Comparison of ENCODE assay signal across 8 cellular contexts in the genomic region with DNA sequence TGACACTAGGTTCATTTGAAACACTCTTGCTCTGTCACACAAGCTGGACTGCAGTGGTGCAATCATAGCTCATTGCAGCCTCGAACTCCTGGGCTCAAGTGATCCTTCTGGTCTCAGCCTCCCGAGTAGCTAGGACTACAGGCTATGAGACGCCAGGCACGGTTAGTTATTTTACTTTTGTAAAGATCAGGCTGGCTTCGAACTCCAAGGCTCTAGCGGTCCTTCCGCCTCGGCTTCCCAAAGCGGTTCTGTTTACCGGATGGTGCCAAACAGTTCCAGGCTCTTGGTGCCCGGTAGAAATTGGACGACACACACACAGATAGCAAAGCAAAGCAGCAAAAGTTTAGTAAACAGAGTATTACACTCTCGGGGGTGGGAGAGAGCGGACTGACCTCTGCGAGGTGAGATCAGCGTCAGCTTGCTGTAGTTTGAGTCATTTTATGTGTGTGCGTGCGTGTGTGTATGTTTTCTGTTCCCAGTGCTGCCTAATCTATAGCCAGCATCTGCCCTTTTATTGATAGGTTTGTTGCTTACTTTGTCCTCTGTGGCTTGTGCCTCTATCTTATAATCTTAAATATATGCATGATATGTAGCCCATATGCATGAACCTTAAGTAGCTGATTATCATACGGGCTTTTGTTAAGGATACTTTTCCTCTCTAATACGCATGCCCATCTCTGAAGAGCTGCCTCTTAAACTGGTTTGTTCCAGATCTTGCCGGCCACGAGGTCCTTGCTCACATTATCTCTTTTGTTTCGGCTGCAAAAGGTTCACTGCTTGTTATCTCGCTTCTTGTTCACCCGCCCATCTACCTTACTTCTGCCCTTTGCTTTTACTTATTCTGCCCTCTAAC.
A peak's percentile ranks its signal among the peaks of the same experiment; 100 is the strongest.
DNase-seq lines count a peak whose midpoint lies in the region; TF ChIP-seq lines count a peak whose summit lies in the region.

No MANE protein-coding gene starts in this region.

- TF ChIP-seq POLR2A in sigmoid colon (IDR thresholded peaks at IDR 0.05), result peak in 1 of 2 donors; percentile 41

- in situ Hi-C loops in astrocyte of the spinal cord (cut with HindIII; ENCODE audit: low sequenced_read_pairs), result no loop called here

- intact Hi-C loops in sigmoid colon (cut with DNase I), result loop anchor here (2.0 to 10.0 kb wide), 3 partner anchors 26 to 1812 kb away; a partner anchor contains a TSS

- H3K4me1 ChIP-seq in iPS DF 6.9 (ENCODE audit: control insufficient read depth, insufficient read depth, low read length) (no peaks in the 10 kb centered on the region), sigmoid colon (peaks cover 0 to 37% (median 17%) of the 10 kb centered on the region in 4 donors)

- WGBS in iPS DF 6.9 (ENCODE audit: insufficient coverage, insufficient read length), result no CpG with 5 or more reads among the region's 25 CpGs
- WGBS in sigmoid colon, 2 donors, result 0% methylated on average over 25 of the region's 25 CpGs

- peak overlapping the region; percentile 84 for H3K4me3 ChIP-seq in HFF-Myc (replicated peaks; ENCODE audit: low read depth, low read length)
- peak overlapping the region; percentile 83 for H3K4me3 ChIP-seq in astrocyte of the spinal cord (ENCODE audit: low read depth, low read length)
- peak overlapping the region; percentile 54; the same call in 1 of the 2 replicates for H3K4me3 ChIP-seq in iPS DF 6.9 (ENCODE audit: low read length)
- H3K4me3 ChIP-seq in sigmoid colon, result peak overlapping the region; percentile 48 to 75 (median 65)

- no peak overlapping the region for H3K27ac ChIP-seq in iPS DF 6.9 (ENCODE audit: low read length)
- peak overlapping the region; percentile 87 to 97 (median 94) for H3K27ac ChIP-seq in sigmoid colon

- DNase-seq in GDM1 (lab: John Stamatoyannopoulos, UW), result peak; percentile 77
- peak; percentile 78 for DNase-seq in HFF-Myc (ENCODE audit: extremely low read depth, low read depth)
- peak; percentile 93 for DNase-seq in NCI-H1436 treated with DMSO at 0.1 percent for 48 hours (lab: John Stamatoyannopoulos, UW)
- DNase-seq in SW 1271 (lab: John Stamatoyannopoulos, UW), result peak; percentile 51 to 88
- peak; percentile 91 for DNase-seq in astrocyte of the spinal cord (ENCODE audit: low read depth, low spot score)
- DNase-seq in iPS DF 6.9 (ENCODE audit: low read depth, low spot score), result no peak
- DNase-seq in sigmoid colon, result peak; percentile 72
- no peak for DNase-seq in epidermal melanocyte (ENCODE audit: insufficient read length, low spot score)

- TF ChIP-seq EP300 in sigmoid colon (IDR thresholded peaks at IDR 0.05), result no peak

- no peaks in the 10 kb centered on the region for H3K36me3 ChIP-seq in iPS DF 6.9 (ENCODE audit: control insufficient read depth, insufficient read depth, low read length)
- H3K36me3 ChIP-seq in sigmoid colon, result no peaks in the 10 kb centered on the region

- H3K9me3 ChIP-seq in iPS DF 6.9 (ENCODE audit: control insufficient read depth, insufficient read depth, low read length) (no peaks in the 10 kb centered on the region), sigmoid colon (no peaks in the 10 kb centered on the region)

- H3K27me3 ChIP-seq in iPS DF 6.9 (ENCODE audit: control insufficient read depth, insufficient read depth, low read length), result no peaks in the 10 kb centered on the region
- peaks cover 0 to 33% (median 22%) of the 10 kb centered on the region in 3 donors for H3K27me3 ChIP-seq in sigmoid colon

- TF ChIP-seq CTCF in HFF-Myc (IDR thresholded peaks at IDR 0.05; ENCODE audit: low read depth, low read length, missing control alignments) (no peak), astrocyte of the spinal cord (IDR thresholded peaks at IDR 0.05; ENCODE audit: low read depth, low read length) (no peak), sigmoid colon (IDR thresholded peaks at IDR 0.05) (no peak)

Comparison
In these comparisons a context has a peak if more than half of its experiments do, and no peak if none do; other contexts are left out.
1. DNase-seq: peak in GDM1 (single experiment), HFF-Myc (single experiment), NCI-H1436 treated with DMSO at 0.1 percent for 48 hours (single experiment), SW 1271 (2 of 2), astrocyte of the spinal cord (single experiment) and sigmoid colon (single experiment); none in iPS DF 6.9 (single experiment) and epidermal melanocyte (single experiment).
2. Peak in every context shown above with its lines, with median percentiles within 50 percentile points of each other: H3K4me3 ChIP-seq.